8 cellular contexts compared by ENCODE assay signal in the genomic region with DNA sequence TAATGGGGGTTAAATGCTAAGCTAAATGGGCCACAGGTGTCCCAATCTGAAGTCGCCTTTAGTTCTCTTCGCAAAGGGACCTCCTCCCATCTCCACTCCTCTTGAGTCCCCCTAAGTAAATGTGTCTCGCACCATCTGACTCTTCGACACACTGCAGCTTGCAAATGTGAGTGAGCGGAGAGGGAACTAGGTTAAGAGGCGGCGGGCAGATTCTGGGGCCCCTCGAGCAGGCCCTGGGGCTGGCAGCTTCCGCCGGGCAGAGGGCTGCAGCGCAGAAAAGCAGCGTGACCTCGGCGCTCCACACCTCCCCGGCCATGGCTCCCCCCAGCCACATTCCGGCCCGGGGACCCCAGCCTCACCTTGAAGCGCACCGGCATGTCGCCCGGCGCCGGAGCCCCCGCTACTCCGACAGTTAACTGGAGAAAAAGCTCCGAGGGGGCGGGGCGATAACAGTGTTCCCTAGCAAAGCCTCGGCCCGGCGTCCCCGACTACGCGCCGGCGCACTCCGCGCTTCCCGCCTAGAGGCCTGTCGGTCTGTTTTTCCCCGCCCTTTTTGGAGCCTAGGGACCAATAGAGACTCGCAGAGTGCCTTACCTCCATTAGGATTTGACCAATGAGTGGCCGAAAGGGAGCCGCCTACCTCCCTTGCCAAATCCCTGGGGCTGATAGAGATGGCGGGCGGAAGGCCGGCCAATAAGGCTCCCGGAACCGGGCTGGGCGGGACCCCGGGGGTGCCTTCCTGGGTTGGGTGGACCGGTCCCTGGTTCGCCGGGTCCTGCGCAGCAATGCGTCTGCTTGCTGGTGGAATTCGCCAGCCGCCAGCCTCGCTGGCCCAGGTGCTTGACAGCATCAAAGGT. TPM values are rescaled to one million over a fixed set of nuclear protein-coding genes. Genes with fewer than 3 reads are reported as not detected.
DNase-seq lines count a peak whose midpoint lies in the region; ATAC-seq and TF ChIP-seq lines count a peak whose summit lies in the region.

A gene with protein sequence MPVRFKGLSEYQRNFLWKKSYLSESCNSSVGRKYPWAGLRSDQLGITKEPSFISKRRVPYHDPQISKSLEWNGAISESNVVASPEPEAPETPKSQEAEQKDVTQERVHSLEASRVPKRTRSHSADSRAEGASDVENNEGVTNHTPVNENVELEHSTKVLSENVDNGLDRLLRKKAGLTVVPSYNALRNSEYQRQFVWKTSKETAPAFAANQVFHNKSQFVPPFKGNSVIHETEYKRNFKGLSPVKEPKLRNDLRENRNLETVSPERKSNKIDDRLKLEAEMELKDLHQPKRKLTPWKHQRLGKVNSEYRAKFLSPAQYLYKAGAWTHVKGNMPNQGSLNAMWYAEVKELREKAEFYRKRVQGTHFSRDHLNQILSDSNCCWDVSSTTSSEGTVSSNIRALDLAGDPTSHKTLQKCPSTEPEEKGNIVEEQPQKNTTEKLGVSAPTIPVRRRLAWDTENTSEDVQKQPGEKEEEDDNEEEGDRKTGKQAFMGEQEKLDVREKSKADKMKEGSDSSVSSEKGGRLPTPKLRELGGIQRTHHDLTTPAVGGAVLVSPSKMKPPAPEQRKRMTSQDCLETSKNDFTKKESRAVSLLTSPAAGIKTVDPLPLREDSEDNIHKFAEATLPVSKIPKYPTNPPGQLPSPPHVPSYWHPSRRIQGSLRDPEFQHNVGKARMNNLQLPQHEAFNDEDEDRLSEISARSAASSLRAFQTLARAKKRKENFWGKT (minus strand): TSS at position 494 of the 857 bp plus-strand sequence. CDS start 117 bp downstream, at position 377.

- H3K4me1 ChIP-seq in adipocyte (ENCODE audit: control insufficient read depth, insufficient read depth, low read length), result peaks cover 19% of the 10 kb centered on the region
- H3K4me1 ChIP-seq in heart left ventricle, result peaks cover 0 to 26% (median 14%) of the 10 kb centered on the region in 12 donors

- peak within 1 kb of the TSS; percentile 48 for H3K27ac Mint-ChIP-seq in type B pancreatic cell

- TF ChIP-seq POLR2A in heart left ventricle (IDR thresholded peaks at IDR 0.05), result peak in 1 of 2 donors; percentile 56

- H3K27me3 ChIP-seq in adipocyte (replicated peaks; ENCODE audit: control insufficient read depth, insufficient read depth, low read length), result no peaks in the 10 kb centered on the region
- H3K27me3 ChIP-seq in heart left ventricle, result no peaks in the 10 kb centered on the region

- H3K36me3 Mint-ChIP-seq in type B pancreatic cell, result peaks cover 9% of the 10 kb centered on the region

- H3K9me3 ChIP-seq in adipocyte (ENCODE audit: control insufficient read depth, low read length) (no peaks in the 10 kb centered on the region), heart left ventricle (no peaks in the 10 kb centered on the region)

- no peaks in the 10 kb centered on the region for H3K27me3 Mint-ChIP-seq in type B pancreatic cell

- H3K9ac ChIP-seq in adipocyte (ENCODE audit: low read length), result peak within 1 kb of the TSS; percentile 91

- no peaks in the 10 kb centered on the region for H3K9me3 Mint-ChIP-seq in type B pancreatic cell

- H3K36me3 ChIP-seq in adipocyte (ENCODE audit: control insufficient read depth, insufficient read depth, low read length, severe bottlenecking), result no peaks in the 10 kb centered on the region
- H3K36me3 ChIP-seq in heart left ventricle, result peaks cover 0 to 20% (median 5%) of the 10 kb centered on the region in 9 donors

- H3K4me3 ChIP-seq in GM12875 (ENCODE audit: low read depth, low read length) (peak within 1 kb of the TSS; percentile 75), adipocyte (ENCODE audit: low read length) (peak within 1 kb of the TSS; percentile 98), heart left ventricle (peak within 1 kb of the TSS; percentile 55 to 98 (median 80))

- DNase-seq in NCI-H1436 (lab: John Stamatoyannopoulos, UW) (peak; percentile 99), T follicular helper cell (ENCODE audit: low read depth) (peak; percentile 91), adipocyte (ENCODE audit: low read depth) (peak; percentile 100), heart left ventricle (peak; percentile 97 to 98 (median 98)), pons (ENCODE audit: low spot score) (peak; percentile 100), type B pancreatic cell (ENCODE audit: extremely low spot score, unreplicated experiment) (peak; percentile 95)

- peak; percentile 100 for ATAC-seq in HG02798 (IDR thresholded peaks at IDR 0.05; ENCODE audit: poor library complexity, unreplicated experiment)
- peak; percentile 99 to 100 (median 100) for ATAC-seq in heart left ventricle

- peak within 1 kb of the TSS; percentile 93 for H3K4me3 Mint-ChIP-seq in type B pancreatic cell

- H3K4me1 Mint-ChIP-seq in type B pancreatic cell (ENCODE audit: unreplicated experiment), result peaks cover 39% of the 10 kb centered on the region

- 0 to 1% (median 1%) methylated on average over 33 to 59 of the region's 59 CpGs for WGBS in heart left ventricle, 4 donors

- H3K27ac ChIP-seq in heart left ventricle, result peak within 1 kb of the TSS in 11 of 12 donors; percentile 24 to 82 (median 76)

- intact Hi-C loops in heart left ventricle (cut with DNase I), result loop anchor here in 2 of 10 donors (10.0 kb wide), 2 partner anchors 353 to 473 kb away; a partner anchor contains a TSS

- TF ChIP-seq CTCF in GM12875 (IDR thresholded peaks at IDR 0.05; ENCODE audit: borderline replicate concordance, insufficient read depth, low read depth, low read length) (no peak), heart left ventricle (IDR thresholded peaks at IDR 0.05) (no peak), type B pancreatic cell (conservative IDR thresholded peaks at IDR 0.05) (no peak)

RNA-seq across cellular contexts. Expression of the gene that starts here (rescaled TPM):
- total RNA-seq in heart left ventricle, result 1 to 10 TPM; 4.0 to 8.4 (median 5.8) TPM
- polyA plus RNA-seq in heart left ventricle, result 1 to 10 TPM; 5.0 to 7.0 TPM
- 12.9 and 24.0 TPM in 2 replicates for total RNA-seq in type B pancreatic cell (ENCODE audit: low replicate concordance)

Comparison
In these comparisons a context has a peak if more than half of its experiments do, and no peak if none do; other contexts are left out.
1. Peak in every context shown above with its lines: DNase-seq, ATAC-seq, H3K4me3 ChIP-seq and H3K27ac ChIP-seq.